In the genomic region with DNA sequence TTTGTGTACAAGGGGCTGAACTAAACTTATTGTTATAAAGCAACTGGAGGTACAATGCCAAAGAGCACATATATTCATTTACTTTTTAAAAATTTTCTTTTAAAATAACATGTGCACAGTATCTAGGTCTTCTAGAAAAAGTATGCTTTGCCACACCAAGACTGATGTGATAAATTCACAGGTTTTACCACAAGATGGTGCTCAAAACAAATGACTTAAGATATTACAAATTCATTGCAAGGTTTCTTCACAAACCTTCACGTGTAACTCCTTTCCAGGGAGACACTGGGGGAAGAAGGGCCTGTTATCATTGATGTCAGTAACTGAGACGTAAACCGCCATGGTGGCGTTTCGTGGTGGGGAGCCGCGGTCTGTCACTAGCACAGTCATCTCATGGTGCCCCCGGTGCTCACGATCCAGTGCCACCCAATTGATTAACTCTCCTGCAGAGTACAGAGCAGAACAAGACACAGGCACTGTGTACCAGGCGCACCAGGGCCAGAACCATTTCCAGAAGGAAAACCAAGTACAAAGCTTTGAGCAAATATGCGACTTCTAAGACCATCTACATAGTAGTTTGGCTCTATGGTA, we compare ENCODE assay signal across 8 cellular contexts.
DNase-seq lines count a peak whose midpoint lies in the region; ATAC-seq and TF ChIP-seq lines count a peak whose summit lies in the region.

No MANE protein-coding gene starts in this region.

- H3K4me3 Mint-ChIP-seq in activated naive CD4-positive, alpha-beta T cell treated with anti-CD3 and anti-CD28 coated beads for 36 hours = no peak overlapping the region

- in situ Hi-C loops in SK-MEL-5 (cut with HindIII; ENCODE audit: low pct_unique_long_range_greater_than_20kb, low sequenced_read_pairs) = no loop called here

- no peaks in the 10 kb centered on the region for H3K9me3 Mint-ChIP-seq in activated naive CD4-positive, alpha-beta T cell treated with anti-CD3 and anti-CD28 coated beads for 36 hours

- no peak overlapping the region for H3K27ac ChIP-seq in cardiac muscle cell

- no peaks in the 10 kb centered on the region for H3K9me3 ChIP-seq in cardiac muscle cell (ENCODE audit: low read depth)

- CTCF ChIA-PET in activated naive CD4-positive, alpha-beta T cell treated with anti-CD3 and anti-CD28 coated beads for 36 hours (lab: Charles Lee) = interaction anchor here (0.6 to 1.3 kb wide), 8 partner anchors 16 to 589 kb away, joined by 3 to 4 read pairs (median 3); no protein-coding TSS in a partner anchor

- peaks cover 24% of the 10 kb centered on the region for H3K27me3 Mint-ChIP-seq in activated naive CD4-positive, alpha-beta T cell treated with anti-CD3 and anti-CD28 coated beads for 36 hours (ENCODE audit: low read depth)

- H3K36me3 Mint-ChIP-seq in activated naive CD4-positive, alpha-beta T cell treated with anti-CD3 and anti-CD28 coated beads for 36 hours (ENCODE audit: low read depth) = no peaks in the 10 kb centered on the region

- TF ChIP-seq CTCF in cardiac muscle cell (IDR thresholded peaks at IDR 0.05; ENCODE audit: low read depth, low read length) = peak; percentile 31

- H3K27ac Mint-ChIP-seq in activated naive CD4-positive, alpha-beta T cell treated with anti-CD3 and anti-CD28 coated beads for 36 hours = no peak overlapping the region

- H3K36me3 ChIP-seq in cardiac muscle cell = no peaks in the 10 kb centered on the region

- ATAC-seq in Right ventricle myocardium inferior (no peak), HG02798 (IDR thresholded peaks at IDR 0.05; ENCODE audit: poor library complexity, unreplicated experiment) (no peak)

- peaks cover 9% of the 10 kb centered on the region for H3K4me1 Mint-ChIP-seq in activated naive CD4-positive, alpha-beta T cell treated with anti-CD3 and anti-CD28 coated beads for 36 hours (ENCODE audit: low read depth)

- intact Hi-C loops in Right ventricle myocardium inferior (cut with DNase I) = no loop called here
- intact Hi-C loops in activated naive CD4-positive, alpha-beta T cell treated with anti-CD3 and anti-CD28 coated beads for 36 hours (cut with micrococcal nuclease) = loop anchor here (1.0 kb wide), 3 partner anchors 177 to 293 kb away; no protein-coding TSS in a partner anchor

- H3K4me1 ChIP-seq in cardiac muscle cell (ENCODE audit: low read depth) = no peaks in the 10 kb centered on the region

- DNase-seq in cardiac muscle cell (ENCODE audit: low read depth in 1 of 2, low spot score in 1 of 2) (peak; percentile 39 to 49), Right ventricle myocardium inferior (ENCODE audit: missing footprints) (no peak), SK-MEL-5 (ENCODE audit: low read depth, low spot score) (peak; percentile 42), iPS-NIHi11 (ENCODE audit: low spot score) (peak; percentile 17), GF-D8 (lab: John Stamatoyannopoulos, UW) (no peak), hepatic stellate cell (ENCODE audit: low spot score) (no peak)
- no peak for DNase-seq in activated naive CD4-positive, alpha-beta T cell treated with anti-CD3 and anti-CD28 coated beads for 36 hours

- peaks cover 31% of the 10 kb centered on the region for H3K27me3 ChIP-seq in cardiac muscle cell

- H3K4me3 ChIP-seq in cardiac muscle cell = no peak overlapping the region

Comparison
In these comparisons a context has a peak if more than half of its experiments do, and no peak if none do; other contexts are left out.
1. DNase-seq: peak in cardiac muscle cell (2 of 2), SK-MEL-5 (single experiment) and iPS-NIHi11 (single experiment); none in Right ventricle myocardium inferior (single experiment), activated naive CD4-positive, alpha-beta T cell treated with anti-CD3 and anti-CD28 coated beads for 36 hours (single experiment), GF-D8 (single experiment) and hepatic stellate cell (single experiment).